21 cellular contexts compared by ENCODE assay signal in genomic region chr7:19210883-19211282, GRCh38.
"Had no signal": no experiment of that assay in that cellular context is flagged by ENCODE, and none has a peak within 500 bp of the region (broad histone marks: within the 10 kb centered on the region; RNA-seq: fewer than 3 reads in every experiment).

No MANE protein-coding gene starts in this region.

- H3K27ac ChIP-seq: heart left ventricle, spleen, suprapubic skin, tibial artery, upper lobe of right lung had no signal

- H3K27me3 ChIP-seq: heart left ventricle, spleen, suprapubic skin, tibial artery, upper lobe of right lung had no signal

- H3K36me3 ChIP-seq: heart left ventricle, spleen, suprapubic skin, tibial artery, upper lobe of right lung had no signal

- H3K4me3 ChIP-seq: heart left ventricle, suprapubic skin, tibial artery, upper lobe of right lung had no signal

- H3K4me1 ChIP-seq: heart left ventricle, spleen, suprapubic skin, tibial artery, upper lobe of right lung had no signal

- DNase-seq: activated CD4-positive, alpha-beta memory T cell treated with anti-CD3 and anti-CD28 coated beads, Interleukin-2, amount 10 ng/mL, durations not matched to agents 7 days and 5 days; activated CD4-positive, alpha-beta T cell treated with anti-CD3 and anti-CD28 coated beads, Interleukin-2, amount 10 ng/mL, durations not matched to agents 7 days and 5 days; activated CD4-positive, CD25-positive, alpha-beta regulatory T cell treated with anti-CD3 and anti-CD28 coated beads, Interleukin-2, amount 50 U/mL, for 72 hours; activated CD8-positive, alpha-beta memory T cell treated with anti-CD3 and anti-CD28 coated beads, Interleukin-2, amount 50 U/mL, for 48 hours; activated gamma-delta T cell treated with Interleukin-2 at 50 U/mL for 16 hours; activated naive CD8-positive, alpha-beta T cell treated with anti-CD3 and anti-CD28 coated beads, Interleukin-2, amount 50 U/mL, for 24 hours; activated T-cell treated with anti-CD3 and anti-CD28 coated beads, Interleukin-2, amount 50 U/mL, for 4 hours; amygdala; caudate nucleus; cortex of kidney; foreskin fibroblast; heart left ventricle; natural killer cell; posterior cingulate gyrus; right cardiac atrium; spleen; stimulated activated naive CD4-positive, alpha-beta T cell; T1000; tibial artery; upper lobe of right lung had no signal

- H3K9me3 ChIP-seq: spleen, suprapubic skin, tibial artery, upper lobe of right lung had no signal
